In genomic region chr1:15617173-15617873, GRCh38 we compare ENCODE assay signal across 8 cellular contexts. TPM values are rescaled to one million over a fixed set of nuclear protein-coding genes. Genes with fewer than 3 reads are reported as not detected.
DNase-seq lines count a peak whose midpoint lies in the region; ATAC-seq and TF ChIP-seq lines count a peak whose summit lies in the region.

TSS of gene DDI2 (plus strand) at chr1:15617458. CDS start at chr1:15617671, 213 bp downstream.

- in situ Hi-C loops in GM13976 (cut with MboI; ENCODE audit: low sequenced_read_pairs, unreplicated experiment): no loop called here

- H3K36me3 ChIP-seq in right atrium auricular region (no peaks in the 10 kb centered on the region), psoas muscle (ENCODE audit: insufficient read depth in 1 of 2, low read depth in 1 of 2) (no peaks in the 10 kb centered on the region), urinary bladder (ENCODE audit: insufficient read depth) (no peaks in the 10 kb centered on the region)

- 0% methylated on average over 47 to 76 of the region's 76 CpGs for WGBS in psoas muscle, 3 donors
- under 1% methylated on average over 76 of the region's 76 CpGs for WGBS in urinary bladder

- H3K27me3 ChIP-seq in right atrium auricular region: no peaks in the 10 kb centered on the region
- no peaks in the 10 kb centered on the region for H3K27me3 ChIP-seq in psoas muscle (ENCODE audit: insufficient read depth in 3 of 3, low read length in 2 of 3)

- TF ChIP-seq CTCF in GM13976 (IDR thresholded peaks at IDR 0.05; ENCODE audit: borderline replicate concordance, control extremely low read depth, extremely low read depth, insufficient read depth, missing control alignments): no peak
- no peak for TF ChIP-seq CTCF in right atrium auricular region (IDR thresholded peaks at IDR 0.05)
- TF ChIP-seq CTCF in psoas muscle (IDR thresholded peaks at IDR 0.05): no peak

- intact Hi-C loops in psoas muscle (cut with DNase I): loop anchor here in 1 of 2 donors (1.0 to 5.0 kb wide), 2 partner anchors 14 to 90 kb away; partner anchors contain the start of gene DNAJC16

- DNase-seq in GM13976 (ENCODE audit: low spot score): peak; percentile 95
- peak; percentile 71 to 94 for DNase-seq in NCI-H187 (lab: John Stamatoyannopoulos, UW)
- peak; percentile 89 to 96 (median 93) for DNase-seq in T-helper 2 cell
- peak; percentile 93 for DNase-seq in right atrium auricular region (ENCODE audit: low spot score)
- peak; percentile 98 for DNase-seq in psoas muscle

- peak within 1 kb of the TSS; percentile 83 to 91 for H3K4me3 ChIP-seq in right atrium auricular region
- peak within 1 kb of the TSS; percentile 83 for H3K4me3 ChIP-seq in psoas muscle
- H3K4me3 ChIP-seq in urinary bladder (ENCODE audit: low read depth, low read length): peak within 1 kb of the TSS; percentile 83

- ATAC-seq in HG02885 (IDR thresholded peaks at IDR 0.05; ENCODE audit: poor library complexity, unreplicated experiment) (peak; percentile 82), psoas muscle (peak; percentile 88 to 95 (median 90))

- H3K27ac ChIP-seq in angular gyrus (ENCODE audit: low read depth, low read length): peak within 1 kb of the TSS; percentile 92
- H3K27ac ChIP-seq in right atrium auricular region: peak within 1 kb of the TSS; percentile 98 to 99
- H3K27ac ChIP-seq in psoas muscle: peak within 1 kb of the TSS; percentile 99
- H3K27ac ChIP-seq in urinary bladder (ENCODE audit: low read depth): peak within 1 kb of the TSS; percentile 97

- H3K9me3 ChIP-seq in right atrium auricular region: no peaks in the 10 kb centered on the region
- H3K9me3 ChIP-seq in psoas muscle: no peaks in the 10 kb centered on the region

- H3K4me1 ChIP-seq in right atrium auricular region (peaks cover 0 to 47% of the 10 kb centered on the region in 2 donors), psoas muscle (peaks cover 33% of the 10 kb centered on the region), urinary bladder (ENCODE audit: insufficient read depth) (no peaks in the 10 kb centered on the region)

RNA-seq across cellular contexts. Expression of gene DDI2, which starts in this region (rescaled TPM):
- 10 to 100 TPM; 16.5 to 24.7 TPM for total RNA-seq in right atrium auricular region
- total RNA-seq in psoas muscle: 10 to 100 TPM; 23.8 to 80.2 (median 39.5) TPM
- 10 to 100 TPM in 2 of 3 donors, 1 to 10 TPM in 1; 4.8 to 35.4 (median 18.7) TPM for polyA plus RNA-seq in psoas muscle
- total RNA-seq in urinary bladder: 48.8 TPM
- 7.2 TPM for polyA plus RNA-seq in urinary bladder

Comparison
In these comparisons a context has a peak if more than half of its experiments do, and no peak if none do; other contexts are left out.
1. Peak in every context shown above with its lines: DNase-seq, ATAC-seq, H3K4me3 ChIP-seq and H3K27ac ChIP-seq.